In the genomic region with DNA sequence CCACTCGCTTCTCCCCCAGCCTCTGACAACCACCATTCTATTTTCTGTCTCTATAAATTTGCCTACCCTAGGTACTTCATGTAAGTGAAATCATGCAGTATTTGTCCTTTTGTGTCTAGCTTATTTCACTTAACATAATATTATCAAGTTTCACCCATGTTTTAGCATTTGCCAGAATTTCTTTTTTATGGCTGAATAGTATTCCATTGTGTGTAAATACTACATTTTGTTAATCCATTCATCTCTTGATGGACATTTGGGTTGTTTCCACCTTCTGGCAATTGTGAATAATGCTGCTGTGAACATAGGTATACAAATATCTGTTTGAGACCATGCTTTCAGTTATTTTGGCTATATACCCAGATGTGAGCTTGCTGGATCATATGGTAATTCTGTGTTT, we compare ENCODE assay signal across 37 cellular contexts.
"Had no signal": no experiment of that assay in that cellular context is flagged by ENCODE, and none has a peak within 500 bp of the region (broad histone marks: within the 10 kb centered on the region; RNA-seq: fewer than 3 reads in every experiment).

No MANE protein-coding gene starts in this region.

- H3K27ac Mint-ChIP-seq: activated B cell treated with CpG ODN at 0.5 μM for 24 hours; activated CD4-positive, alpha-beta memory T cell treated with anti-CD3 and anti-CD28 coated beads for 36 hours; activated CD4-positive, alpha-beta T cell treated with anti-CD3 and anti-CD28 coated beads, Interleukin-2, amount 10 ng/mL, durations not matched to agents 24 days and 14 days; activated CD8-positive, alpha-beta T cell treated with anti-CD3 and anti-CD28 coated beads for 36 hours; activated naive CD4-positive, alpha-beta T cell treated with anti-CD3 and anti-CD28 coated beads for 36 hours; activated naive CD4-positive, alpha-beta T cell treated with anti-CD3 and anti-CD28 coated beads, Interleukin-2, amount 50 U/mL, for 72 hours; activated naive CD8-positive, alpha-beta T cell treated with anti-CD3 and anti-CD28 coated beads for 36 hours; activated T-cell treated with anti-CD3 and anti-CD28 coated beads, Interleukin-2, amount 50 U/mL, for 72 hours; activated T-helper 1 cell treated with anti-CD3 and anti-CD28 coated beads, Interleukin-12 subunit alpha, Interleukin-12 subunit beta, Interleukin-2, Interleukin-4 antibody, amounts not matched to agents 30 ng/mL and 10 ng/mL and 1 ng/mL, durations not matched to agents 14 hours and 24 hours and 36 hours; activated T-helper 17 cell treated with anti-CD3 and anti-CD28 coated beads, Interleukin-2, amount 50 U/mL, for 72 hours; T-cell; T-helper 2 cell treated with Interferon-gamma antibody and Interleukin-4, amounts not matched to agents 5 μg/mL and 100 μg/mL, for 36 hours had no signal

- H3K36me3 Mint-ChIP-seq: activated CD4-positive, alpha-beta memory T cell treated with anti-CD3 and anti-CD28 coated beads for 36 hours; activated naive CD4-positive, alpha-beta T cell treated with anti-CD3 and anti-CD28 coated beads, Interleukin-2, amount 50 U/mL, for 72 hours; activated naive CD8-positive, alpha-beta T cell treated with anti-CD3 and anti-CD28 coated beads for 36 hours; T-cell had no signal

- H3K9me3 Mint-ChIP-seq: activated CD4-positive, alpha-beta memory T cell treated with anti-CD3 and anti-CD28 coated beads for 36 hours; activated CD4-positive, alpha-beta T cell treated with anti-CD3 and anti-CD28 coated beads, Interleukin-2, amount 10 ng/mL, durations not matched to agents 24 days and 14 days; activated CD8-positive, alpha-beta T cell treated with anti-CD3 and anti-CD28 coated beads for 36 hours; activated naive CD4-positive, alpha-beta T cell treated with anti-CD3 and anti-CD28 coated beads for 36 hours; activated naive CD4-positive, alpha-beta T cell treated with anti-CD3 and anti-CD28 coated beads, Interleukin-2, amount 50 U/mL, for 72 hours; activated naive CD8-positive, alpha-beta T cell treated with anti-CD3 and anti-CD28 coated beads for 36 hours; activated T-cell treated with anti-CD3 and anti-CD28 coated beads, Interleukin-2, amount 50 U/mL, for 4 hours; activated T-cell treated with anti-CD3 and anti-CD28 coated beads, Interleukin-2, amount 50 U/mL, for 72 hours; activated T-helper 1 cell treated with anti-CD3 and anti-CD28 coated beads, Interleukin-12 subunit alpha, Interleukin-12 subunit beta, Interleukin-2, Interleukin-4 antibody, amounts not matched to agents 30 ng/mL and 10 ng/mL and 1 ng/mL, durations not matched to agents 14 hours and 24 hours and 36 hours; activated T-helper 17 cell treated with anti-CD3 and anti-CD28 coated beads, Interleukin-2, amount 50 U/mL, for 72 hours; T-cell; T-helper 2 cell treated with Interferon-gamma antibody and Interleukin-4, amounts not matched to agents 5 μg/mL and 100 μg/mL, for 36 hours had no signal

- ATAC-seq: activated CD8-positive, alpha-beta T cell treated with anti-CD3 and anti-CD28 coated beads for 36 hours; activated naive CD4-positive, alpha-beta T cell treated with anti-CD3 and anti-CD28 coated beads, Interleukin-2, amount 50 U/mL, for 72 hours; activated T-cell treated with anti-CD3 and anti-CD28 coated beads, Interleukin-2, amount 50 U/mL, for 4 hours; activated T-cell treated with anti-CD3 and anti-CD28 coated beads, Interleukin-2, amount 50 U/mL, for 72 hours; activated T-helper 17 cell treated with anti-CD3 and anti-CD28 coated beads, Interleukin-2, amount 50 U/mL, for 72 hours; body of pancreas; T-cell had no signal

- H3K4me1 ChIP-seq: body of pancreas, breast epithelium had no signal

- H3K9me3 ChIP-seq: adrenal gland, body of pancreas, breast epithelium had no signal

- H3K27me3 Mint-ChIP-seq: activated B cell treated with CpG ODN at 0.5 μM for 24 hours; activated CD4-positive, alpha-beta memory T cell treated with anti-CD3 and anti-CD28 coated beads for 36 hours; activated CD4-positive, alpha-beta T cell treated with anti-CD3 and anti-CD28 coated beads, Interleukin-2, amount 10 ng/mL, durations not matched to agents 24 days and 14 days; activated CD8-positive, alpha-beta T cell treated with anti-CD3 and anti-CD28 coated beads for 36 hours; activated naive CD8-positive, alpha-beta T cell treated with anti-CD3 and anti-CD28 coated beads for 36 hours; activated T-helper 17 cell treated with anti-CD3 and anti-CD28 coated beads, Interleukin-2, amount 50 U/mL, for 72 hours; T-cell had no signal

- H3K4me3 ChIP-seq: adrenal gland, body of pancreas, breast epithelium had no signal

- FAIRE-seq: astrocyte, TTC549 had no signal

- H3K4me1 Mint-ChIP-seq: activated B cell treated with CpG ODN at 0.5 μM for 24 hours; activated CD4-positive, alpha-beta T cell treated with anti-CD3 and anti-CD28 coated beads, Interleukin-2, amount 10 ng/mL, durations not matched to agents 24 days and 14 days; activated T-helper 17 cell treated with anti-CD3 and anti-CD28 coated beads, Interleukin-2, amount 50 U/mL, for 72 hours had no signal

- H3K36me3 ChIP-seq: adrenal gland, brain microvascular endothelial cell, breast epithelium had no signal

- H3K4me3 Mint-ChIP-seq: activated B cell treated with CpG ODN at 0.5 μM for 24 hours; activated CD4-positive, alpha-beta memory T cell treated with anti-CD3 and anti-CD28 coated beads for 36 hours; activated CD4-positive, alpha-beta T cell treated with anti-CD3 and anti-CD28 coated beads, Interleukin-2, amount 10 ng/mL, durations not matched to agents 24 days and 14 days; activated CD8-positive, alpha-beta T cell treated with anti-CD3 and anti-CD28 coated beads for 36 hours; activated naive CD4-positive, alpha-beta T cell treated with anti-CD3 and anti-CD28 coated beads for 36 hours; activated naive CD8-positive, alpha-beta T cell treated with anti-CD3 and anti-CD28 coated beads for 36 hours; activated T-cell treated with anti-CD3 and anti-CD28 coated beads, Interleukin-2, amount 50 U/mL, for 4 hours; activated T-cell treated with anti-CD3 and anti-CD28 coated beads, Interleukin-2, amount 50 U/mL, for 72 hours; activated T-helper 1 cell treated with anti-CD3 and anti-CD28 coated beads, Interleukin-12 subunit alpha, Interleukin-12 subunit beta, Interleukin-2, Interleukin-4 antibody, amounts not matched to agents 30 ng/mL and 10 ng/mL and 1 ng/mL, durations not matched to agents 14 hours and 24 hours and 36 hours; activated T-helper 17 cell treated with anti-CD3 and anti-CD28 coated beads, Interleukin-2, amount 50 U/mL, for 72 hours; T-cell; T-helper 2 cell treated with Interferon-gamma antibody and Interleukin-4, amounts not matched to agents 5 μg/mL and 100 μg/mL, for 36 hours had no signal

- H3K27me3 ChIP-seq: adrenal gland, body of pancreas, brain microvascular endothelial cell, breast epithelium had no signal

- DNase-seq: activated B cell treated with CpG ODN at 0.5 μM for 24 hours; activated CD4-positive, alpha-beta memory T cell treated with anti-CD3 and anti-CD28 coated beads for 36 hours; activated CD4-positive, alpha-beta T cell treated with anti-CD3 and anti-CD28 coated beads for 4 hours; activated CD4-positive, alpha-beta T cell treated with anti-CD3 and anti-CD28 coated beads, Interleukin-2, amount 10 ng/mL, durations not matched to agents 24 days and 14 days; activated CD4-positive, alpha-beta T cell treated with anti-CD3 and anti-CD28 coated beads, Interleukin-2, amount 50 U/mL, for 1 hour; activated CD4-positive, alpha-beta T cell treated with anti-CD3 and anti-CD28 coated beads, Interleukin-2, amount 50 U/mL, for 4 hours; activated CD4-positive, CD25-positive, alpha-beta regulatory T cell treated with anti-CD3 and anti-CD28 coated beads, Interleukin-2, amount 50 U/mL, for 72 hours; activated CD8-positive, alpha-beta memory T cell treated with anti-CD3 and anti-CD28 coated beads, Interleukin-2, amount 50 U/mL, for 4 hours; activated CD8-positive, alpha-beta T cell treated with anti-CD3 and anti-CD28 coated beads for 36 hours; activated effector memory CD4-positive, alpha-beta T cell treated with anti-CD3 and anti-CD28 coated beads, Interleukin-2, amount 50 U/mL, for 16 hours; activated gamma-delta T cell treated with Interleukin-2 at 50 U/mL for 16 hours; activated naive CD4-positive, alpha-beta T cell; activated naive CD4-positive, alpha-beta T cell treated with anti-CD3 and anti-CD28 coated beads for 36 hours; activated naive CD4-positive, alpha-beta T cell treated with anti-CD3 and anti-CD28 coated beads, Interleukin-2, amount 50 U/mL, for 16 hours; activated naive CD8-positive, alpha-beta T cell treated with anti-CD3 and anti-CD28 coated beads for 36 hours; activated T-cell treated with anti-CD3 and anti-CD28 coated beads for 4 hours; activated T-cell treated with anti-CD3 and anti-CD28 coated beads, Interleukin-2, amount 50 U/mL, for 1 hour; activated T-cell treated with anti-CD3 and anti-CD28 coated beads, Interleukin-2, amount 50 U/mL, for 4 hours; activated T-cell treated with anti-CD3 and anti-CD28 coated beads, Interleukin-2, amount 50 U/mL, for 72 hours; adrenal gland; amniotic stem cell; aorta; body of pancreas; brain microvascular endothelial cell; central memory CD4-positive, alpha-beta T cell; cerebellar nuclear complex; T-cell; T-helper 2 cell; T-helper 9 cell had no signal

- H3K27ac ChIP-seq: adrenal gland, body of pancreas, brain microvascular endothelial cell, breast epithelium, VCaP had no signal
